Comparison of ENCODE assay signal across 8 cellular contexts in the genomic region with DNA sequence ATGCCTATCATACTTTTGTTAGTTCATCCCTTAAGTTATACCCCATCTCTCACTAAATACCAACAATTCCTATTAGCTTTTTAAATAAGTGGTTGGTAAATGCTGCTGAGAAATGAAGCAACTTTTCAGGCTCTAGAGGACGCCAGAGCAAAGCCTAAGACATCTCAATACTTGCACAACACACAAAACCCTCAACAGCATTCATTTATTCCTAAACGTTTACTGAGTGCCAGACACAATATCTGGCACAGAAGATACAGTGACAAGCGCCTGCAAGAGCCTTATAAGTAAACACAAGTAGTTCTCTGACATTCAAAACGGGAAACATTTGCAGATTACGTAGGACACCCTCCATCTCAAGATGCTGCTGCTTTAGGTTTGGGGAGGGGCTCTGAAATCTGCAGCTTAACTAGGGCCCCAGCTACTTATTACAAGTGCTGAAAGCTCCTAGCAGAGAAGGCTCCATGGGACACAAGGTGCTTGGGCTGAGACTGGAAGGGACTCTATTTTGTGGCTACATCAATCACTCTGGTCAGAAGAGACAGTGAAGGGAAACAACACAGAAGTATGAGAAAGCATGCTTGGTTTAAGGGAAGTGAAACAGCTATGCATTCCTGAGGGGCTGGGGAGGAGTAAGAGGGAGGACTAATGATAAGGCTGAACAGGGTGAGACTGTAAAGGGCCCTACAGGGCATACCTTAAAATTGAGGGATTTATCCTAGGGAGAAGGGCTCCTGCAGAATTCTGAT.
DNase-seq lines count a peak whose midpoint lies in the region; ATAC-seq, FAIRE-seq and TF ChIP-seq lines count a peak whose summit lies in the region.

No MANE protein-coding gene starts in this region.

- TF ChIP-seq CTCF in K562 (IDR thresholded peaks at IDR 0.05 in 2 of 3, conservative IDR thresholded peaks at IDR 0.05 in 1 of 3; ENCODE audit: insufficient read depth in 2 of 3, low read depth in 1 of 3, low read length in 3 of 3): peak in 2 of 3 experiments; percentile 11 to 27; a peak in 2 of 6 replicates

- no peak overlapping the region for H3K4me3 ChIP-seq in K562

- H3K27ac Mint-ChIP-seq in activated T-helper 17 cell treated with anti-CD3 and anti-CD28 coated beads, Interleukin-2, amount 50 U/mL, for 72 hours: no peak overlapping the region

- H3K27me3 Mint-ChIP-seq in activated T-helper 17 cell treated with anti-CD3 and anti-CD28 coated beads, Interleukin-2, amount 50 U/mL, for 72 hours: no peaks in the 10 kb centered on the region

- no peak for TF ChIP-seq EP300 in K562 (IDR thresholded peaks at IDR 0.05; ENCODE audit: low read length)

- H3K9me3 Mint-ChIP-seq in activated T-helper 17 cell treated with anti-CD3 and anti-CD28 coated beads, Interleukin-2, amount 50 U/mL, for 72 hours: no peaks in the 10 kb centered on the region

- DNase-seq in EH (ENCODE audit: low read depth) (peak; percentile 32), K562 (ENCODE audit: extremely low read depth in 1 of 4, low spot score in 3 of 4) (no peak), retina (peak; percentile 26), DMS79 (lab: John Stamatoyannopoulos, UW) (no peak)
- DNase-seq in activated CD8-positive, alpha-beta memory T cell treated with anti-CD3 and anti-CD28 coated beads, Interleukin-2, amount 50 U/mL, for 48 hours: no peak

- H3K9ac ChIP-seq in K562 (ENCODE audit: insufficient read depth in 1 of 2, low read depth in 2 of 2, low read length in 2 of 2): no peak overlapping the region

- POLR2A ChIA-PET in K562 (lab: Yijun Ruan, JAX): interaction anchor here (0.6 to 1.1 kb wide), 4 partner anchors 12 to 735 kb away, joined by 3 read pairs; no protein-coding TSS in a partner anchor

- no peaks in the 10 kb centered on the region for H3K9me3 ChIP-seq in K562 (replicated peaks; ENCODE audit: control insufficient read depth, insufficient read depth, low read depth, low read length)

- no peaks in the 10 kb centered on the region for H3K36me3 Mint-ChIP-seq in activated T-helper 17 cell treated with anti-CD3 and anti-CD28 coated beads, Interleukin-2, amount 50 U/mL, for 72 hours (ENCODE audit: low read depth)

- intact Hi-C loops in K562 (cut with micrococcal nuclease): loop anchor here (1.0 kb wide), 1 partner anchor 37 kb away; no protein-coding TSS in a partner anchor

- H3K4me1 Mint-ChIP-seq in activated T-helper 17 cell treated with anti-CD3 and anti-CD28 coated beads, Interleukin-2, amount 50 U/mL, for 72 hours: no peaks in the 10 kb centered on the region

- H3K79me2 ChIP-seq in K562 (ENCODE audit: control insufficient read depth, insufficient read depth, low read length): no peaks in the 10 kb centered on the region

- H3K27ac ChIP-seq in K562 (ENCODE audit: extremely low read depth, low read depth, low read length): no peak overlapping the region

- H3K4me1 ChIP-seq in K562 (replicated peaks in 1 of 2; ENCODE audit: control insufficient read depth in 2 of 2, insufficient read depth in 2 of 2, low read length in 2 of 2): no peaks in the 10 kb centered on the region

- no peaks in the 10 kb centered on the region for H3K9me1 ChIP-seq in K562 (ENCODE audit: control insufficient read depth, insufficient read depth, low read length)

- no peaks in the 10 kb centered on the region for H4K20me1 ChIP-seq in K562 (replicated peaks; ENCODE audit: control insufficient read depth, insufficient read depth, low read length)

- 6% methylated on average over 5 of the region's 5 CpGs for WGBS in K562 (ENCODE audit: insufficient coverage, low coverage, missing lambda C conversion rate)

- FAIRE-seq in K562 (lab: Jason Lieb, UNC): no peak

- CTCF ChIA-PET in K562 (lab: Yijun Ruan, JAX; ENCODE audit: low intra/inter-chr PET ratio): interaction anchor here (0.6 kb wide), 2 partner anchors 261 to 495 kb away, joined by 3 to 6 read pairs; no protein-coding TSS in a partner anchor

- no peaks in the 10 kb centered on the region for H3K36me3 ChIP-seq in K562 (ENCODE audit: control insufficient read depth, insufficient read depth, low read length)

- in situ Hi-C loops in K562 (cut with MboI): no loop called here

- no peak overlapping the region for H3K4me2 ChIP-seq in K562 (ENCODE audit: insufficient read depth, low read length)

- H2AFZ ChIP-seq in K562 (ENCODE audit: low read depth, low read length): no peak overlapping the region

- TF ChIP-seq POLR2A in K562 (conservative IDR thresholded peaks at IDR 0.05): no peak

- H3K4me3 Mint-ChIP-seq in activated T-helper 17 cell treated with anti-CD3 and anti-CD28 coated beads, Interleukin-2, amount 50 U/mL, for 72 hours: no peak overlapping the region

- peak; percentile 59 for ATAC-seq in GM19468 (IDR thresholded peaks at IDR 0.05; ENCODE audit: extremely low read depth, unreplicated experiment)
- ATAC-seq in HG03439 (IDR thresholded peaks at IDR 0.05; ENCODE audit: unreplicated experiment): peak; percentile 66
- ATAC-seq in K562: peak; percentile 51
- no peak for ATAC-seq in activated T-helper 17 cell treated with anti-CD3 and anti-CD28 coated beads, Interleukin-2, amount 50 U/mL, for 72 hours (replicated peaks)

- peak; percentile 5 to 48; a peak in 2 of 4 replicates for TF ChIP-seq RAD21 in K562 (CRISPR knock-in tag; conservative IDR thresholded peaks at IDR 0.05 in 1 of 2, IDR thresholded peaks at IDR 0.05 in 1 of 2)

- no TSS peak for BruUV-seq in K562 (replicated peaks; lab: Mats Ljungman, UMichigan)

- no peaks in the 10 kb centered on the region for H3K27me3 ChIP-seq in K562 (ENCODE audit: control insufficient read depth in 2 of 2, insufficient read depth in 2 of 2, low read length in 2 of 2)

TF ChIP-seq in K562, 482 proteins besides CTCF, POLR2A, EP300 and RAD21 (continues in another document):
- TF ChIP-seq, protein P1, sequence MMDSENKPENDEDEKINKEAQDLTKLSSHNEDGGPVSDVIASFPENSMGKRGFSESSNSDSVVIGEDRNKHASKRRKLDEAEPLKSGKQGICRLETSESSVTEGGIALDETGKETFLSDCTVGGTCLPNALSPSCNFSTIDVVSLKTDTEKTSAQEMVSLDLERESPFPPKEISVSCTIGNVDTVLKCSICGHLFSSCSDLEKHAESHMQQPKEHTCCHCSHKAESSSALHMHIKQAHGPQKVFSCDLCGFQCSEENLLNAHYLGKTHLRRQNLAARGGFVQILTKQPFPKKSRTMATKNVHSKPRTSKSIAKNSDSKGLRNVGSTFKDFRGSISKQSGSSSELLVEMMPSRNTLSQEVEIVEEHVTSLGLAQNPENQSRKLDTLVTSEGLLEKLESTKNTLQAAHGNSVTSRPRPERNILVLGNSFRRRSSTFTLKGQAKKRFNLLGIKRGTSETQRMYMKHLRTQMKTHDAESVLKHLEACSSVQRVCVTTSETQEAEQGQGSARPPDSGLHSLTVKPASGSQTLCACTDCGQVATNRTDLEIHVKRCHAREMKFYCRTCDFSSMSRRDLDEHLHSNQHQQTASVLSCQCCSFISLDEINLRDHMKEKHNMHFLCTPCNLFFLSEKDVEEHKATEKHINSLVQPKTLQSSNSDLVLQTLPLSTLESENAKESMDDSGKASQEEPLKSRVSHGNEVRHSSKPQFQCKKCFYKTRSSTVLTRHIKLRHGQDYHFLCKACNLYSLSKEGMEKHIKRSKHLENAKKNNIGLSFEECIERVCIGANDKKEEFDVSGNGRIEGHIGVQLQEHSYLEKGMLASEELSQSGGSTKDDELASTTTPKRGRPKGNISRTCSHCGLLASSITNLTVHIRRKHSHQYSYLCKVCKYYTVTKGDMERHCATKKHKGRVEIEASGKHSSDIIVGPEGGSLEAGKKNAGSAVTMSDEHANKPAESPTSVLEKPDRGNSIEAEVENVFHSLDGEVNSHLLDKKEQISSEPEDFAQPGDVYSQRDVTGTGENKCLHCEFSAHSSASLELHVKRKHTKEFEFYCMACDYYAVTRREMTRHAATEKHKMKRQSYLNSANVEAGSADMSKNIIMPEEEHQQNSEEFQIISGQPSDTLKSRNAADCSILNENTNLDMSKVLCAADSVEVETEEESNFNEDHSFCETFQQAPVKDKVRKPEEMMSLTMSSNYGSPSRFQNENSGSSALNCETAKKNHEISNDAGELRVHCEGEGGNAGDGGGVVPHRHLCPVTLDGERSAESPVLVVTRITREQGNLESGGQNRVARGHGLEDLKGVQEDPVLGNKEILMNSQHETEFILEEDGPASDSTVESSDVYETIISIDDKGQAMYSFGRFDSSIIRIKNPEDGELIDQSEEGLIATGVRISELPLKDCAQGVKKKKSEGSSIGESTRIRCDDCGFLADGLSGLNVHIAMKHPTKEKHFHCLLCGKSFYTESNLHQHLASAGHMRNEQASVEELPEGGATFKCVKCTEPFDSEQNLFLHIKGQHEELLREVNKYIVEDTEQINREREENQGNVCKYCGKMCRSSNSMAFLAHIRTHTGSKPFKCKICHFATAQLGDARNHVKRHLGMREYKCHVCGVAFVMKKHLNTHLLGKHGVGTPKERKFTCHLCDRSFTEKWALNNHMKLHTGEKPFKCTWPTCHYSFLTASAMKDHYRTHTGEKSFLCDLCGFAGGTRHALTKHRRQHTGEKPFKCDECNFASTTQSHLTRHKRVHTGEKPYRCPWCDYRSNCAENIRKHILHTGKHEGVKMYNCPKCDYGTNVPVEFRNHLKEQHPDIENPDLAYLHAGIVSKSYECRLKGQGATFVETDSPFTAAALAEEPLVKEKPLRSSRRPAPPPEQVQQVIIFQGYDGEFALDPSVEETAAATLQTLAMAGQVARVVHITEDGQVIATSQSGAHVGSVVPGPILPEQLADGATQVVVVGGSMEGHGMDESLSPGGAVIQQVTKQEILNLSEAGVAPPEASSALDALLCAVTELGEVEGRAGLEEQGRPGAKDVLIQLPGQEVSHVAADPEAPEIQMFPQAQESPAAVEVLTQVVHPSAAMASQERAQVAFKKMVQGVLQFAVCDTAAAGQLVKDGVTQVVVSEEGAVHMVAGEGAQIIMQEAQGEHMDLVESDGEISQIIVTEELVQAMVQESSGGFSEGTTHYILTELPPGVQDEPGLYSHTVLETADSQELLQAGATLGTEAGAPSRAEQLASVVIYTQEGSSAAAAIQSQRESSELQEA (IDR thresholded peaks at IDR 0.05; ENCODE audit: low read depth): no peak
- TF ChIP-seq CEBPB (tag; IDR thresholded peaks at IDR 0.05) (peak; percentile 63), MEIS2 (IDR thresholded peaks at IDR 0.05; ENCODE audit: partially characterized antibody) (peak; percentile 24), CREB3L1 (IDR thresholded peaks at IDR 0.05; ENCODE audit: borderline replicate concordance, low read depth) (no peak), ZNF263 (CRISPR knock-in tag; IDR thresholded peaks at IDR 0.05; ENCODE audit: borderline replicate concordance) (peak; percentile 77)

Comparison
In these comparisons a context has a peak if more than half of its experiments do, and no peak if none do; other contexts are left out.
1. DNase-seq: peak in EH (single experiment) and retina (single experiment); none in K562 (0 of 4), activated CD8-positive, alpha-beta memory T cell treated with anti-CD3 and anti-CD28 coated beads, Interleukin-2, amount 50 U/mL, for 48 hours (single experiment) and DMS79 (single experiment).